ENCODE assay signal across 8 cellular contexts in the genomic region with DNA sequence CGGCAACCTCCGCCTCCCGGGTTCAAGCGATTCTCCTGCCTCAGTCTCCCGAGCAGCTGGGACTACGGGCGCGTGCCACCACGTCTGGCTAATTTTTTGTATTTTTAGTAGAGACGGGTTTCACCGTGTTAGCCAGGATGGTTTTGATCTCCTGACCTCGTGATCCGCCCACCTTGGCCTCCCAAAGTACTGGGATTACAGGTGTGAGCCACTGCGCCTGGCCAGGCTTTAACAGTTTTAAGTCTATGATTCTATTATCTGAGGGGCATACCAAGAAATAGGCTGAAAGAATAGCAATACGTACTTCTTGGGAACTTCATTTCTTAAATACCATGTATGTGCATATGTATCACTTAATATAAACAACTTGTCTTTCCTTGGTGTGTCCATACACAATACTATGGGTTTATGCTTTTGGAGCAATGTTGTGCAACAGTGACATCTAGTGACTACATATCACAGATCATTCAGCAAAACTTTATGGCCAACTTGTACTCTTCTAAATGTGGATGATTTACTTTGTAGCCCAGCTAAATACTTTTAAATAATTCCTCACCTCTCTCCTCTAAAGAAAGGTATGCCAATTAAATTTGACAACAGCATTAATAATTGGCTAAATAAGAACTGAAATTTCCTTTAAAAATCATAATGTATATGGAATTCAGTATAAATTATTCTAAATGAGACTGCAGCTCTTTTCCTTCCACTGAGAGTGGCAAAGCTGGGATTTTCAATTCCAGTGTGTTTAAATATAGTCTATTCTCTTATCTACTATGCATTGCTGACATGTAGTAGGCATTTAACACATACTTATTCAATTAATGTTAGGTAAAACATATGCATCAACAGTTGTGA. TPM values are rescaled to one million over a fixed set of nuclear protein-coding genes. Genes with fewer than 3 reads are reported as not detected.
DNase-seq lines count a peak whose midpoint lies in the region; ATAC-seq and TF ChIP-seq lines count a peak whose summit lies in the region.

No MANE protein-coding gene starts in this region.

- intact Hi-C loops in left colon (cut with DNase I, micrococcal nuclease): loop anchor here in 1 of 2 donors (5.0 kb wide), 1 partner anchor 577 kb away; no protein-coding TSS in a partner anchor
- intact Hi-C loops in tibial artery (cut with DNase I; ENCODE audit: low total_unique reads): loop anchor here (5.0 to 10.0 kb wide), 2 partner anchors 387 to 554 kb away; no protein-coding TSS in a partner anchor

- H3K27ac Mint-ChIP-seq in central memory CD8-positive, alpha-beta T cell (ENCODE audit: low read depth): no peak overlapping the region

- H3K4me3 ChIP-seq in tibial artery: no peak overlapping the region

- TF ChIP-seq CTCF in tibial artery (IDR thresholded peaks at IDR 0.05): peak; percentile 67 to 79

- H3K4me1 Mint-ChIP-seq in central memory CD8-positive, alpha-beta T cell: no peaks in the 10 kb centered on the region

- no peaks in the 10 kb centered on the region for H3K27me3 Mint-ChIP-seq in central memory CD8-positive, alpha-beta T cell

- ATAC-seq in GM19455 (IDR thresholded peaks at IDR 0.05; ENCODE audit: unreplicated experiment): peak; percentile 85
- ATAC-seq in HG03558 (IDR thresholded peaks at IDR 0.05; ENCODE audit: extremely low read depth, unreplicated experiment): peak; percentile 56
- peak; percentile 76 for ATAC-seq in central memory CD8-positive, alpha-beta T cell (replicated peaks; ENCODE audit: extremely low read depth, poor library complexity, severe bottlenecking)
- peak; percentile 72 for ATAC-seq in left colon

- H3K9me3 ChIP-seq in tibial artery: no peaks in the 10 kb centered on the region

- H3K27ac ChIP-seq in tibial artery: no peak overlapping the region

- H3K4me3 Mint-ChIP-seq in central memory CD8-positive, alpha-beta T cell: no peak overlapping the region

- no peaks in the 10 kb centered on the region for H3K27me3 ChIP-seq in tibial artery

- H3K4me1 ChIP-seq in tibial artery: peaks cover 0 to 16% (median 10%) of the 10 kb centered on the region in 4 donors

- DNase-seq in DMS 273 (lab: John Stamatoyannopoulos, UW; ENCODE audit: unreplicated experiment) (peak; percentile 71), DMS 273 treated with DMSO at 0.1 percent for 48 hours (lab: John Stamatoyannopoulos, UW) (no peak), NOMO-1 treated with DMSO at 0.1 percent for 48 hours (lab: John Stamatoyannopoulos, UW; ENCODE audit: unreplicated experiment) (peak; percentile 51), left colon (no peak), tibial artery (no peak)
- no peak for DNase-seq in central memory CD8-positive, alpha-beta T cell (ENCODE audit: low spot score in 2 of 2)

- H3K9me3 Mint-ChIP-seq in central memory CD8-positive, alpha-beta T cell: no peaks in the 10 kb centered on the region

- H3K36me3 Mint-ChIP-seq in central memory CD8-positive, alpha-beta T cell (ENCODE audit: insufficient read depth): peaks cover 3% of the 10 kb centered on the region

- H3K36me3 ChIP-seq in tibial artery: no peaks in the 10 kb centered on the region

RNA-seq across cellular contexts. Expression of a gene that starts 10.4 kb away (rescaled TPM):
- total RNA-seq in left colon: under 1 TPM; 0.39 to 0.46 TPM

Comparison
In these comparisons a context has a peak if more than half of its experiments do, and no peak if none do; other contexts are left out.
1. DNase-seq: peak in DMS 273 (single experiment) and NOMO-1 treated with DMSO at 0.1 percent for 48 hours (single experiment); none in DMS 273 treated with DMSO at 0.1 percent for 48 hours (single experiment), central memory CD8-positive, alpha-beta T cell (0 of 2), left colon (0 of 2) and tibial artery (0 of 2).
2. Peak in every context shown above with its lines, with median percentiles within 50 percentile points of each other: ATAC-seq.